ENCODE assay signal across 22 cellular contexts in genomic region chr10:78434886-78435285, GRCh38.
"Had no signal": no experiment of that assay in that cellular context is flagged by ENCODE, and none has a peak within 500 bp of the region (broad histone marks: within the 10 kb centered on the region; RNA-seq: fewer than 3 reads in every experiment).

No MANE protein-coding gene starts in this region.

- H3K27ac Mint-ChIP-seq: activated CD4-positive, alpha-beta memory T cell treated with anti-CD3 and anti-CD28 coated beads, Interleukin-2, amount 10 ng/mL, durations not matched to agents 7 days and 5 days; activated naive CD8-positive, alpha-beta T cell treated with anti-CD3 and anti-CD28 coated beads, Interleukin-2, amount 10 ng/mL, durations not matched to agents 7 days and 5 days; activated T-helper 17 cell treated with anti-CD3 and anti-CD28 coated beads, Interleukin-2, amount 50 U/mL, for 72 hours; stimulated activated memory B cell treated with anti-CD40 and anti-IgM and Interleukin-4, amounts not matched to agents 10 μg/mL and 1 μg/mL and 100 μg/mL, for 72 hours; WTC11 had no signal

- H3K9me3 Mint-ChIP-seq: activated CD4-positive, alpha-beta memory T cell treated with anti-CD3 and anti-CD28 coated beads, Interleukin-2, amount 10 ng/mL, durations not matched to agents 7 days and 5 days; activated naive CD8-positive, alpha-beta T cell treated with anti-CD3 and anti-CD28 coated beads, Interleukin-2, amount 10 ng/mL, durations not matched to agents 7 days and 5 days; activated T-helper 17 cell treated with anti-CD3 and anti-CD28 coated beads, Interleukin-2, amount 50 U/mL, for 72 hours; naive B cell; stimulated activated memory B cell treated with anti-CD40 and anti-IgM and Interleukin-4, amounts not matched to agents 10 μg/mL and 1 μg/mL and 100 μg/mL, for 72 hours; WTC11 had no signal

- H3K4me3 Mint-ChIP-seq: activated CD4-positive, alpha-beta memory T cell treated with anti-CD3 and anti-CD28 coated beads, Interleukin-2, amount 10 ng/mL, durations not matched to agents 7 days and 5 days; activated naive CD8-positive, alpha-beta T cell treated with anti-CD3 and anti-CD28 coated beads, Interleukin-2, amount 10 ng/mL, durations not matched to agents 7 days and 5 days; activated T-helper 17 cell treated with anti-CD3 and anti-CD28 coated beads, Interleukin-2, amount 50 U/mL, for 72 hours; naive B cell; stimulated activated memory B cell treated with anti-CD40 and anti-IgM and Interleukin-4, amounts not matched to agents 10 μg/mL and 1 μg/mL and 100 μg/mL, for 72 hours; WTC11 had no signal

- H3K4me1 Mint-ChIP-seq: activated CD4-positive, alpha-beta memory T cell treated with anti-CD3 and anti-CD28 coated beads, Interleukin-2, amount 10 ng/mL, durations not matched to agents 7 days and 5 days; activated T-helper 17 cell treated with anti-CD3 and anti-CD28 coated beads, Interleukin-2, amount 50 U/mL, for 72 hours; stimulated activated memory B cell treated with anti-CD40 and anti-IgM and Interleukin-4, amounts not matched to agents 10 μg/mL and 1 μg/mL and 100 μg/mL, for 72 hours had no signal

- H3K27me3 ChIP-seq: dorsolateral prefrontal cortex, foreskin keratinocyte, pancreas, right lobe of liver, testis, upper lobe of left lung had no signal

- H3K4me3 ChIP-seq: dorsolateral prefrontal cortex, lung, mucosa of descending colon, pancreas, right lobe of liver, spleen, testis, upper lobe of left lung had no signal

- H3K27ac ChIP-seq: dorsolateral prefrontal cortex, epithelial cell of prostate, foreskin keratinocyte, neutrophil, pancreas, right lobe of liver, spleen, testis, upper lobe of left lung had no signal

- H3K4me1 ChIP-seq: foreskin keratinocyte, pancreas had no signal

- H3K36me3 Mint-ChIP-seq: activated naive CD8-positive, alpha-beta T cell treated with anti-CD3 and anti-CD28 coated beads, Interleukin-2, amount 10 ng/mL, durations not matched to agents 7 days and 5 days; naive B cell; stimulated activated memory B cell treated with anti-CD40 and anti-IgM and Interleukin-4, amounts not matched to agents 10 μg/mL and 1 μg/mL and 100 μg/mL, for 72 hours; WTC11 had no signal

- ATAC-seq: activated T-helper 17 cell treated with anti-CD3 and anti-CD28 coated beads, Interleukin-2, amount 50 U/mL, for 72 hours; foreskin keratinocyte; mucosa of descending colon; stimulated activated memory B cell treated with anti-CD40 and anti-IgM and Interleukin-4, amounts not matched to agents 10 μg/mL and 1 μg/mL and 100 μg/mL, for 72 hours; WTC11 had no signal

- DNase-seq: activated CD4-positive, alpha-beta memory T cell treated with anti-CD3 and anti-CD28 coated beads, Interleukin-2, amount 10 ng/mL, durations not matched to agents 7 days and 5 days; activated CD4-positive, alpha-beta T cell treated with anti-CD3 and anti-CD28 coated beads for 4 hours; activated naive CD4-positive, alpha-beta T cell treated with Interleukin-2 at 50 U/mL for 16 hours; activated naive CD8-positive, alpha-beta T cell treated with anti-CD3 and anti-CD28 coated beads, Interleukin-2, amount 10 ng/mL, durations not matched to agents 7 days and 5 days; activated T-cell treated with anti-CD3 and anti-CD28 coated beads, Interleukin-2, amount 50 U/mL, for 1 hour; foreskin keratinocyte; mucosa of descending colon; naive B cell; right lobe of liver; spleen; stimulated activated CD4-positive, alpha-beta T cell treated with anti-CD3 and anti-CD28 coated beads, Interleukin-4, amount 100 ng/mL, for 4 hours; SW 1271; testis; upper lobe of left lung had no signal

- H3K36me3 ChIP-seq: neutrophil, pancreas, right lobe of liver, spleen, upper lobe of left lung had no signal

- H3K9me3 ChIP-seq: mucosa of descending colon, neutrophil, pancreas, right lobe of liver, spleen, testis, upper lobe of left lung had no signal
